17 cellular contexts compared by ENCODE assay signal in genomic region chr22:31142285-31142684, GRCh38. TPM values are rescaled to one million over a fixed set of nuclear protein-coding genes. Genes with fewer than 3 reads are reported as not detected.
"Had no signal": no experiment of that assay in that cellular context is flagged by ENCODE, and none has a peak within 500 bp of the region (broad histone marks: within the 10 kb centered on the region; RNA-seq: fewer than 3 reads in every experiment).

No MANE protein-coding gene starts in this region.

- H3K27ac Mint-ChIP-seq: activated CD4-positive, alpha-beta memory T cell treated with anti-CD3 and anti-CD28 coated beads, Interleukin-2, amount 10 ng/mL, durations not matched to agents 7 days and 5 days; activated CD4-positive, alpha-beta T cell treated with anti-CD3 and anti-CD28 coated beads for 36 hours; activated CD8-positive, alpha-beta memory T cell treated with anti-CD3 and anti-CD28 coated beads, Interleukin-2, amount 10 ng/mL, durations not matched to agents 7 days and 5 days; activated naive CD4-positive, alpha-beta T cell treated with anti-CD3 and anti-CD28 coated beads for 36 hours; nephron; progenitor cell of endocrine pancreas; stimulated activated naive CD8-positive, alpha-beta T cell treated with anti-CD3 and anti-CD28 coated beads, Interleukin-15, Interleukin-2, amounts not matched to agents 100 ng/mL and 50 ng/mL, for 24 hours; T-helper 2 cell treated with Interferon-gamma antibody and Interleukin-4, amounts not matched to agents 5 μg/mL and 100 μg/mL, for 36 hours had no signal

- DNase-seq: activated CD4-positive, alpha-beta memory T cell treated with anti-CD3 and anti-CD28 coated beads, Interleukin-2, amount 10 ng/mL, durations not matched to agents 7 days and 5 days; activated CD4-positive, alpha-beta T cell treated with anti-CD3 and anti-CD28 coated beads for 36 hours; activated CD8-positive, alpha-beta memory T cell treated with anti-CD3 and anti-CD28 coated beads, Interleukin-2, amount 10 ng/mL, durations not matched to agents 7 days and 5 days; activated naive CD4-positive, alpha-beta T cell treated with anti-CD3 and anti-CD28 coated beads for 36 hours; body of pancreas; left cardiac atrium; nucleus accumbens; stimulated activated CD4-positive, alpha-beta T cell treated with anti-CD3 and anti-CD28 coated beads, Interleukin-2, amount 100 ng/mL, for 24 hours; SW 1271; transverse colon had no signal

- H3K4me1 Mint-ChIP-seq: central memory CD8-positive, alpha-beta T cell; nephron had no signal

- H3K27ac ChIP-seq: body of pancreas, transverse colon had no signal

- H3K36me3 Mint-ChIP-seq: activated CD8-positive, alpha-beta memory T cell treated with anti-CD3 and anti-CD28 coated beads, Interleukin-2, amount 10 ng/mL, durations not matched to agents 7 days and 5 days had no signal

- H3K4me3 ChIP-seq: body of pancreas, coronary artery, transverse colon had no signal

- H3K9me3 Mint-ChIP-seq: activated CD4-positive, alpha-beta memory T cell treated with anti-CD3 and anti-CD28 coated beads, Interleukin-2, amount 10 ng/mL, durations not matched to agents 7 days and 5 days; central memory CD8-positive, alpha-beta T cell; stimulated activated naive CD8-positive, alpha-beta T cell treated with anti-CD3 and anti-CD28 coated beads, Interleukin-15, Interleukin-2, amounts not matched to agents 100 ng/mL and 50 ng/mL, for 24 hours had no signal

- H3K9me3 ChIP-seq: body of pancreas had no signal

- H3K4me3 Mint-ChIP-seq: activated CD4-positive, alpha-beta memory T cell treated with anti-CD3 and anti-CD28 coated beads, Interleukin-2, amount 10 ng/mL, durations not matched to agents 7 days and 5 days; activated CD4-positive, alpha-beta T cell treated with anti-CD3 and anti-CD28 coated beads for 36 hours; activated CD8-positive, alpha-beta memory T cell treated with anti-CD3 and anti-CD28 coated beads, Interleukin-2, amount 10 ng/mL, durations not matched to agents 7 days and 5 days; activated naive CD4-positive, alpha-beta T cell treated with anti-CD3 and anti-CD28 coated beads for 36 hours; central memory CD8-positive, alpha-beta T cell; nephron; stimulated activated naive CD8-positive, alpha-beta T cell treated with anti-CD3 and anti-CD28 coated beads, Interleukin-15, Interleukin-2, amounts not matched to agents 100 ng/mL and 50 ng/mL, for 24 hours; T-helper 2 cell treated with Interferon-gamma antibody and Interleukin-4, amounts not matched to agents 5 μg/mL and 100 μg/mL, for 36 hours; WTC11 had no signal

- H3K27me3 Mint-ChIP-seq: activated CD4-positive, alpha-beta T cell treated with anti-CD3 and anti-CD28 coated beads for 36 hours; stimulated activated naive CD8-positive, alpha-beta T cell treated with anti-CD3 and anti-CD28 coated beads, Interleukin-15, Interleukin-2, amounts not matched to agents 100 ng/mL and 50 ng/mL, for 24 hours had no signal

- ATAC-seq: activated CD4-positive, alpha-beta T cell treated with anti-CD3 and anti-CD28 coated beads for 36 hours; activated CD8-positive, alpha-beta memory T cell treated with anti-CD3 and anti-CD28 coated beads, Interleukin-2, amount 10 ng/mL, durations not matched to agents 7 days and 5 days; body of pancreas; WTC11 had no signal

RNA-seq across cellular contexts. Expression of gene PLA2G3, which starts 2.0 kb away (rescaled TPM):
- total RNA-seq: activated CD4-positive, alpha-beta memory T cell treated with anti-CD3 and anti-CD28 coated beads, Interleukin-2, amount 10 ng/mL, durations not matched to agents 7 days and 5 days; activated CD4-positive, alpha-beta T cell treated with anti-CD3 and anti-CD28 coated beads for 36 hours; activated CD8-positive, alpha-beta memory T cell treated with anti-CD3 and anti-CD28 coated beads, Interleukin-2, amount 10 ng/mL, durations not matched to agents 7 days and 5 days; activated naive CD4-positive, alpha-beta T cell treated with anti-CD3 and anti-CD28 coated beads for 36 hours; body of pancreas; left cardiac atrium; transverse colon had no signal

RNA-seq across cellular contexts. Expression of gene INPP5J, which starts 19.5 kb away (rescaled TPM):
- total RNA-seq: activated CD4-positive, alpha-beta memory T cell treated with anti-CD3 and anti-CD28 coated beads, Interleukin-2, amount 10 ng/mL, durations not matched to agents 7 days and 5 days had no signal
